In the genomic region with DNA sequence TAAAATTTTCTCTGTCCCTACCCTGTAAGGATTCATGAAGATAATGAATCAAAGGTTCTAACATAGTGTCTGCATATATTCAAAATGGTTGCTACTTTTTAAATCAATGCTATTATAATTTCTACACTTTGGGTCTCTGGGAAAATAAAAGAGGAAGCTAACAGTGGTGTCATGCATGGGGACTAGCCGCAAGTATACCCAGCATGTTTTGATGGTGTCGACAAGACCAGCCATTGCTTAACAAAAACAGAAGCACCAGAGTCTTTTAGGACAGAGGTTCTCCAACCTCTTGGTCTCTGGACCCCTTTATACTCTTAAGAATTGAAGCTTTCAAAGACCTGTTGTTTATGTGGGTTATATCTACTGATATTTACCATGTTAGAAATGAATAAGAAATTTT, we compare ENCODE assay signal across 15 cellular contexts. TPM values are rescaled to one million over a fixed set of nuclear protein-coding genes. Genes with fewer than 3 reads are reported as not detected.
A peak's percentile ranks its signal among the peaks of the same experiment; 100 is the strongest.
DNase-seq lines count a peak whose midpoint lies in the region; ATAC-seq and TF ChIP-seq lines count a peak whose summit lies in the region.
"Had no signal": no experiment of that assay in that cellular context is flagged by ENCODE, and none has a peak within 500 bp of the region (broad histone marks: within the 10 kb centered on the region; RNA-seq: fewer than 3 reads in every experiment).

No MANE protein-coding gene starts in this region.

- intact Hi-C loops in activated B cell treated with CpG ODN at 0.5 μM for 24 hours (cut with micrococcal nuclease): loop anchor here (1.0 kb wide), 2 partner anchors 14 to 44 kb away; no protein-coding TSS in a partner anchor
- intact Hi-C loops in sciatic nerve (cut with DNase I): no loop called here

- no peak for TF ChIP-seq CTCF in activated B cell treated with CpG ODN at 0.5 μM for 24 hours (IDR thresholded peaks at IDR 0.05)

- POLR2A ChIA-PET in activated B cell treated with CpG ODN at 0.5 μM for 24 hours (lab: Charles Lee): interaction anchor here (0.5 to 2.0 kb wide), 10 partner anchors 11 to 154 kb away, joined by 3 to 10 read pairs (median 3); a partner anchor contains a TSS

- CTCF ChIA-PET in activated B cell treated with CpG ODN at 0.5 μM for 24 hours (lab: Charles Lee): interaction anchor here (0.7 to 4.0 kb wide), 6 partner anchors 11 to 120 kb away, joined by 3 to 29 read pairs (median 3); no protein-coding TSS in a partner anchor

- H3K27me3 Mint-ChIP-seq in activated B cell treated with CpG ODN at 0.5 μM for 24 hours: no peaks in the 10 kb centered on the region

- no peak overlapping the region for H3K4me3 ChIP-seq in SJCRH30
- H3K4me3 ChIP-seq: HAP-1, left ventricle myocardium inferior had no signal

- DNase-seq in GF-D8 (lab: John Stamatoyannopoulos, UW) (peak; percentile 44), MV-4-11 (lab: John Stamatoyannopoulos, UW) (peak; percentile 88), activated B cell treated with CpG ODN at 0.5 μM for 24 hours (no peak), sciatic nerve (ENCODE audit: low spot score) (no peak), DMS79 treated with DMSO at 0.1 percent for 48 hours (lab: John Stamatoyannopoulos, UW) (no peak), SJCRH30 (no peak), NCI-H526 (lab: John Stamatoyannopoulos, UW) (no peak)
- DNase-seq: activated CD4-positive, alpha-beta T cell treated with anti-CD3 and anti-CD28 coated beads for 1 hour; activated effector memory CD4-positive, alpha-beta T cell treated with Interleukin-2 at 50 U/mL for 16 hours; anterior cingulate cortex; cerebellar nuclear complex; left ventricle myocardium inferior; NCI-H226 had no signal

- no peak overlapping the region for H3K27ac ChIP-seq in SJCRH30
- H3K27ac ChIP-seq: left ventricle myocardium inferior had no signal

- H3K36me3 ChIP-seq in SJCRH30: peaks cover 37% of the 10 kb centered on the region
- H3K36me3 ChIP-seq: HAP-1 had no signal

- H3K9me3 Mint-ChIP-seq in activated B cell treated with CpG ODN at 0.5 μM for 24 hours: no peaks in the 10 kb centered on the region
- H3K9me3 Mint-ChIP-seq: T-helper 2 cell treated with Interferon-gamma antibody and Interleukin-4, amounts not matched to agents 5 μg/mL and 100 μg/mL, for 36 hours had no signal

- peaks cover 84% of the 10 kb centered on the region for H3K36me3 Mint-ChIP-seq in activated B cell treated with CpG ODN at 0.5 μM for 24 hours (ENCODE audit: low read depth)

- peak overlapping the region; percentile 77 for H3K27ac Mint-ChIP-seq in activated B cell treated with CpG ODN at 0.5 μM for 24 hours
- H3K27ac Mint-ChIP-seq: T-helper 2 cell treated with Interferon-gamma antibody and Interleukin-4, amounts not matched to agents 5 μg/mL and 100 μg/mL, for 36 hours had no signal

- peaks cover 26% of the 10 kb centered on the region for H3K4me1 Mint-ChIP-seq in activated B cell treated with CpG ODN at 0.5 μM for 24 hours

- no peaks in the 10 kb centered on the region for H3K4me1 ChIP-seq in SJCRH30
- H3K4me1 ChIP-seq: HAP-1, left ventricle myocardium inferior had no signal

- H3K9me3 ChIP-seq in SJCRH30 (replicated peaks): no peaks in the 10 kb centered on the region
- H3K9me3 ChIP-seq: HAP-1, left ventricle myocardium inferior had no signal

- peak overlapping the region; percentile 12 for H3K4me3 Mint-ChIP-seq in activated B cell treated with CpG ODN at 0.5 μM for 24 hours
- H3K4me3 Mint-ChIP-seq: T-helper 2 cell treated with Interferon-gamma antibody and Interleukin-4, amounts not matched to agents 5 μg/mL and 100 μg/mL, for 36 hours had no signal

- no peaks in the 10 kb centered on the region for H3K27me3 ChIP-seq in SJCRH30

- ATAC-seq in activated B cell treated with CpG ODN at 0.5 μM for 24 hours (ENCODE audit: low read depth) (peak; percentile 82), sciatic nerve (peak; percentile 48)

RNA-seq across cellular contexts. Expression of a gene that starts 37.8 kb away (rescaled TPM):
- 32.8 and 36.9 TPM in 2 replicates for total RNA-seq in activated B cell treated with CpG ODN at 0.5 μM for 24 hours
- 84.7 TPM for total RNA-seq in sciatic nerve
- total RNA-seq in SJCRH30 (2014; rRNA removed; shearing (Covaris generic)): 12.6 and 13.9 TPM in 2 replicates

RNA-seq across cellular contexts. Expression of a gene that starts 48.2 kb away (rescaled TPM):
- 99.5 and 116 TPM in 2 replicates for total RNA-seq in activated B cell treated with CpG ODN at 0.5 μM for 24 hours
- total RNA-seq in sciatic nerve: 9.1 TPM
- 14.7 and 14.9 TPM in 2 replicates for total RNA-seq in SJCRH30 (2014; rRNA removed; shearing (Covaris generic))

Comparison
In these comparisons a context has a peak if more than half of its experiments do, and no peak if none do; other contexts are left out.
1. DNase-seq: peak in GF-D8 (single experiment) and MV-4-11 (single experiment); none in activated B cell treated with CpG ODN at 0.5 μM for 24 hours (single experiment), sciatic nerve (single experiment), DMS79 treated with DMSO at 0.1 percent for 48 hours (single experiment), SJCRH30 (0 of 2) and NCI-H526 (0 of 2).